11 cellular contexts compared by ENCODE assay signal in genomic region chr1:19735419-19736127, GRCh38.
DNase-seq lines count a peak whose midpoint lies in the region; ATAC-seq and TF ChIP-seq lines count a peak whose summit lies in the region.
"Had no signal": no experiment of that assay in that cellular context is flagged by ENCODE, and none has a peak within 500 bp of the region (broad histone marks: within the 10 kb centered on the region; RNA-seq: fewer than 3 reads in every experiment).

No MANE protein-coding gene starts in this region.

- peaks cover 10% of the 10 kb centered on the region for H3K36me3 ChIP-seq in BJ (ENCODE audit: control insufficient read depth, insufficient read depth, low read length)
- H3K36me3 ChIP-seq in psoas muscle (ENCODE audit: insufficient read depth in 1 of 2, low read depth in 1 of 2): no peaks in the 10 kb centered on the region
- no peaks in the 10 kb centered on the region for H3K36me3 ChIP-seq in PC-9 (ENCODE audit: low read depth)
- H3K36me3 ChIP-seq: ovary had no signal

- H3F3A ChIP-seq in PC-9 (ENCODE audit: insufficient read depth, low read depth): no peaks in the 10 kb centered on the region

- H3K4me2 ChIP-seq in PC-9: no peak overlapping the region

- H3K79me2 ChIP-seq in PC-9 (ENCODE audit: low read depth): no peaks in the 10 kb centered on the region

- POLR2A ChIA-PET in BJ (lab: Charles Lee) (no interaction called here), PC-9 (lab: Charles Lee; ENCODE audit: unreplicated experiment) (no interaction called here)

- no peaks in the 10 kb centered on the region for H3K27me3 Mint-ChIP-seq in activated naive CD8-positive, alpha-beta T cell treated with anti-CD3 and anti-CD28 coated beads, Interleukin-2, amount 50 U/mL, for 24 hours

- no TSS peak for BruUV-seq in PC-9 (replicated peaks; lab: Mats Ljungman, UMichigan)

- peaks cover 27% of the 10 kb centered on the region for H3K36me3 Mint-ChIP-seq in activated naive CD8-positive, alpha-beta T cell treated with anti-CD3 and anti-CD28 coated beads, Interleukin-2, amount 50 U/mL, for 24 hours (ENCODE audit: low read depth)

- H3K9me3 ChIP-seq in psoas muscle (no peaks in the 10 kb centered on the region), PC-9 (ENCODE audit: insufficient read depth, low read depth) (no peaks in the 10 kb centered on the region)

- H2AFZ ChIP-seq in PC-9: no peak overlapping the region

- H3K4me1 Mint-ChIP-seq in activated naive CD8-positive, alpha-beta T cell treated with anti-CD3 and anti-CD28 coated beads, Interleukin-2, amount 50 U/mL, for 24 hours: no peaks in the 10 kb centered on the region

- CTCF ChIA-PET in BJ (lab: Yijun Ruan, JAX): interaction anchor here (0.8 to 2.4 kb wide), 6 partner anchors 11 to 460 kb away, joined by 3 to 10 read pairs (median 4); no protein-coding TSS in a partner anchor
- CTCF ChIA-PET in PC-9 (lab: Charles Lee): no interaction called here

- 19 to 23% (median 20%) methylated on average over 10 of the region's 10 CpGs for WGBS in psoas muscle, 3 donors

- no peak overlapping the region for H3K27ac Mint-ChIP-seq in activated naive CD8-positive, alpha-beta T cell treated with anti-CD3 and anti-CD28 coated beads, Interleukin-2, amount 50 U/mL, for 24 hours

- intact Hi-C loops in psoas muscle (cut with DNase I) (no loop called here), PC-9 (cut with micrococcal nuclease; ENCODE audit: unreplicated experiment) (loop anchor here (2.0 kb wide), 1 partner anchor 75 kb away; no protein-coding TSS in a partner anchor)

- DNase-seq in BJ (ENCODE audit: low read depth): peak; percentile 96
- DNase-seq in RKO (ENCODE audit: low spot score): peak; percentile 25
- DNase-seq in fibroblast of the conjunctiva (ENCODE audit: low read depth): peak; percentile 88
- peak; percentile 78 to 89 for DNase-seq in psoas muscle
- DNase-seq in NCI-H2081 treated with DMSO at 0.1 percent for 48 hours (lab: John Stamatoyannopoulos, UW): no peak
- no peak for DNase-seq in PC-9
- no peak for DNase-seq in activated naive CD8-positive, alpha-beta T cell treated with anti-CD3 and anti-CD28 coated beads, Interleukin-2, amount 50 U/mL, for 24 hours
- DNase-seq: activated gamma-delta T cell, DMS153 had no signal

- peak overlapping the region; percentile 69 for H3K27ac ChIP-seq in psoas muscle
- no peak overlapping the region for H3K27ac ChIP-seq in PC-9
- H3K27ac ChIP-seq: ovary had no signal

- H3K4me3 ChIP-seq in BJ (ENCODE audit: low read depth, low read length) (no peak overlapping the region), psoas muscle (no peak overlapping the region), PC-9 (no peak overlapping the region)
- H3K4me3 ChIP-seq: ovary had no signal

- no peak overlapping the region for H3K4me3 Mint-ChIP-seq in activated naive CD8-positive, alpha-beta T cell treated with anti-CD3 and anti-CD28 coated beads, Interleukin-2, amount 50 U/mL, for 24 hours

- H3K27me3 ChIP-seq in BJ (ENCODE audit: control insufficient read depth, insufficient read depth, low read length): no peaks in the 10 kb centered on the region
- no peaks in the 10 kb centered on the region for H3K27me3 ChIP-seq in psoas muscle (ENCODE audit: insufficient read depth in 3 of 3, low read length in 2 of 3)
- no peaks in the 10 kb centered on the region for H3K27me3 ChIP-seq in PC-9 (ENCODE audit: insufficient read depth, low read depth)
- H3K27me3 ChIP-seq: ovary had no signal

- peaks cover 4% of the 10 kb centered on the region for H3K9me3 Mint-ChIP-seq in activated naive CD8-positive, alpha-beta T cell treated with anti-CD3 and anti-CD28 coated beads, Interleukin-2, amount 50 U/mL, for 24 hours

- no peaks in the 10 kb centered on the region for H4K20me1 ChIP-seq in PC-9 (ENCODE audit: insufficient read depth)

- ATAC-seq in psoas muscle (peak; percentile 67 to 92 (median 82)), HG02763 (IDR thresholded peaks at IDR 0.05; ENCODE audit: unreplicated experiment) (no peak)
- ATAC-seq in activated naive CD8-positive, alpha-beta T cell treated with anti-CD3 and anti-CD28 coated beads, Interleukin-2, amount 50 U/mL, for 24 hours: no peak

- peaks cover 22% of the 10 kb centered on the region for H3K4me1 ChIP-seq in psoas muscle
- peaks cover 11% of the 10 kb centered on the region for H3K4me1 ChIP-seq in PC-9 (replicated peaks; ENCODE audit: insufficient read depth)

- TF ChIP-seq CTCF in BJ (IDR thresholded peaks at IDR 0.05; ENCODE audit: insufficient read depth, low read depth, low read length) (no peak), psoas muscle (IDR thresholded peaks at IDR 0.05) (no peak), PC-9 (conservative IDR thresholded peaks at IDR 0.05) (no peak)

- H3K9me2 ChIP-seq in PC-9 (ENCODE audit: insufficient read depth): no peaks in the 10 kb centered on the region

Comparison
In these comparisons a context has a peak if more than half of its experiments do, and no peak if none do; other contexts are left out.
1. DNase-seq: peak in BJ (single experiment), RKO (single experiment), fibroblast of the conjunctiva (single experiment) and psoas muscle (2 of 2); none in NCI-H2081 treated with DMSO at 0.1 percent for 48 hours (single experiment), PC-9 (0 of 2) and activated naive CD8-positive, alpha-beta T cell treated with anti-CD3 and anti-CD28 coated beads, Interleukin-2, amount 50 U/mL, for 24 hours (single experiment).
2. ATAC-seq: peak in psoas muscle (4 of 4); none in HG02763 (single experiment) and activated naive CD8-positive, alpha-beta T cell treated with anti-CD3 and anti-CD28 coated beads, Interleukin-2, amount 50 U/mL, for 24 hours (single experiment).